8 cellular contexts compared by ENCODE assay signal in the genomic region with DNA sequence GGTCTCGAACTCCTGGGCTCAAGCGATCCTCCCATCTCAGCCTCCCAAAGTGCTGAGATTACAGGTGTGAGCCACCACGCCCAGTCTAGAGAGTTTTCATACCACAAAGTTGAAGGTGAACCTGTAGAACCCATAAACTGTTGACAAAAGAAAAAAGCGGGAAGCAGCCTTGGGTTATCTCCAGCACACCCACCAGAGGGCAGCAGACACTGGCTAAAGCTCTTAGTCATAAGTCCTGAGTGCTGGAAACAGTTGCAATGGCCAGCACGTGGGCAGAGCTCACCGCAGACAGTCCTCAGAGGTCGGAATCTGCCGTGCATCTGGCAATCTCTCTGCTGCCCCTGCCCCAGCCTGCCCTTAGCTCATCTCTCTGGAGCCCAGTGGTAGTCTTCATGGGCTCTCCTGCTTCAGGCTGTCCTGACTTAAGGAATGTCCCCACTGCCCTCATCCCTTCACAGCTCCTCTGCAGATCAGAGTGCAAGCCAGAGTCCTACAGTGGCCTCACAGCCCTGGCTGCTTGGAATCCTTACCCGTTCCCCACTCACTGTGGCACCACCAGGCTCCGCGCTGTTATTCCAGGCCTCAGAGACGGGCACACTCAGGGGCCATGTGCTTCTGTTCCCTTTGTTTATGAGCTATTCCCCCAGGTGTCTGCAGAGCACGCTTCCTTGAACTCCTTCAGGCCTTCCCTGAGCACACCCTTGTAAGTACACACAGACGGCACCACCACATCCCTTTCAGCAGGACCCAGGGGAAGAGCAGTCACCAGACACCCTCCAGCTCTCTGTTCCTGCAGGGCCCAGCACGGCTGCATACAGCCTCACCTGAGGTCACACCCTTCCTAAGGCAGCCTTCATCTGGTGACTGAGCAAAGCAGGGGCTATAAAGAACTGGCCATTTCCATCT.
A peak's percentile ranks its signal among the peaks of the same experiment; 100 is the strongest.
DNase-seq lines count a peak whose midpoint lies in the region; ATAC-seq and FAIRE-seq lines count a peak whose summit lies in the region.

No MANE protein-coding gene starts in this region.

- H3K27me3 Mint-ChIP-seq in central memory CD8-positive, alpha-beta T cell = no peaks in the 10 kb centered on the region

- H3K9me3 Mint-ChIP-seq in central memory CD8-positive, alpha-beta T cell = no peaks in the 10 kb centered on the region

- H3K36me3 Mint-ChIP-seq in central memory CD8-positive, alpha-beta T cell (ENCODE audit: insufficient read depth) = no peaks in the 10 kb centered on the region

- DNase-seq in NCI-H510A treated with DMSO at 0.1 percent for 48 hours (lab: John Stamatoyannopoulos, UW) (peak; percentile 72), kidney glomerular epithelial cell (lab: John Stamatoyannopoulos, UW) (peak; percentile 80)
- peak; percentile 44 for DNase-seq in activated CD4-positive, CD25-positive, alpha-beta regulatory T cell treated with anti-CD3 and anti-CD28 coated beads, Interleukin-2, amount 50 U/mL, for 16 hours (ENCODE audit: low read depth, low spot score)
- DNase-seq in central memory CD8-positive, alpha-beta T cell (ENCODE audit: low spot score in 2 of 2) = peak; percentile 24 to 47
- peak; percentile 80 for DNase-seq in stimulated activated CD4-positive, alpha-beta T cell treated with anti-CD3 and anti-CD28 coated beads, Interleukin-1b, Interleukin-23, amount 100 ng/mL, for 48 hours

- H3K4me1 Mint-ChIP-seq in central memory CD8-positive, alpha-beta T cell = no peaks in the 10 kb centered on the region

- no peak overlapping the region for H3K27ac Mint-ChIP-seq in central memory CD8-positive, alpha-beta T cell (ENCODE audit: low read depth)

- ATAC-seq in HG03135 (IDR thresholded peaks at IDR 0.05; ENCODE audit: unreplicated experiment) = peak; percentile 75
- no peak for ATAC-seq in central memory CD8-positive, alpha-beta T cell (replicated peaks; ENCODE audit: extremely low read depth, poor library complexity, severe bottlenecking)
- ATAC-seq in GM21825 (IDR thresholded peaks at IDR 0.05; ENCODE audit: unreplicated experiment) = no peak

- peak; percentile 84 for FAIRE-seq in G401.6 (lab: Jason Lieb, UNC)

- no peak overlapping the region for H3K4me3 Mint-ChIP-seq in central memory CD8-positive, alpha-beta T cell
